In the genomic region with DNA sequence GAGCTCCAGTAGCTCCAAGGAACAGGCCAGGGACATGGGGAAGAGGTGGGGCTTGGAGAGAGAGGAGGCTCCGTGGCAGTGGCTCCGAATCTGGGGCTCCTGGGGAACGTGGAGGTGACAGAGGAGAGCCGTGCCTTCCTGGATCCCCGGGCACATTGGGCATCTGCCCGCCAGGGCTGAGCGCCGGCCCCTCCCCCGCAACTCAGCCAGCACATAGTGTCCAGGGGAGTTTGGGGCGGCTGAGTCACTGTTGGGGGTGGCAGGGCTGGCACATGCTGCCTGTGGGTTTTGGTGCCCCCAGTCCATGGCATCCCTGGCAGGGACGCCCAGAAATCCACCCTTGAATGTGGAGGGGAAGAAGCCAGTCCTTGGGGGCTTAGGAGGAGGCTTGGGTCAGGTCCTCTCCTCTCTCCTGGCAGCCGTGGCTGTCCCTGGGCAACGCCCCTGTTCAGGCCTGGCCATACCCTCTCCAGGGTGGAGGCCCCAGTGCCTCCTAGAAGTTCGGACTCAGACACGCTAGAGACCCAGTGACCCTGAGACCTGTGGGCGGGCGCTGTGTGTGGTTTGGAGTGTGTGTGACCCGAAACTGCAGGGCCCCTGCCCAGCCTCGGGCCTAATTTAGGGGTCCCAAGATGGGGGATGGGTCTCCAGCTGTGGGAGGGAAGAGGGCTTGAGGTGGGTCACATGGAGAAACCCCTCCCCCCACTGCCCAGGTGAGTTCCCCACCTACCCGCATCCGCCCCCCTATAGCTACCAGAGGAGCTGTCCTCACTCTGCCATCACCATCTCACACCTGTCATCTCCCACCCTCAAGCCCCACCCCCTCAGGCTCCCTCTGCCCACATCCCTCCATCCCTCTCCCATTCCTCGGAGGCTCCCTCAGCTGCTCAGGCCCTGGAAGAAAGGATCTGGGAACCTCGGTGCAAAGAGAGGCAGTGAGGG, we compare ENCODE assay signal across 12 cellular contexts. TPM values are rescaled to one million over a fixed set of nuclear protein-coding genes. Genes with fewer than 3 reads are reported as not detected.
DNase-seq lines count a peak whose midpoint lies in the region; ATAC-seq, FAIRE-seq and TF ChIP-seq lines count a peak whose summit lies in the region.
"Had no signal": no experiment of that assay in that cellular context is flagged by ENCODE, and none has a peak within 500 bp of the region (broad histone marks: within the 10 kb centered on the region; RNA-seq: fewer than 3 reads in every experiment).

No MANE protein-coding gene starts in this region.

- no peaks in the 10 kb centered on the region for H3K9me3 ChIP-seq in HepG2 (ENCODE audit: low read length)
- H3K9me3 ChIP-seq in right lobe of liver, result no peaks in the 10 kb centered on the region
- no peaks in the 10 kb centered on the region for H3K9me3 ChIP-seq in trophoblast cell (ENCODE audit: insufficient read depth, low read depth, low read length)
- H3K9me3 ChIP-seq in aorta (ENCODE audit: control insufficient read depth, low read length), result no peaks in the 10 kb centered on the region
- H3K9me3 ChIP-seq in small intestine (ENCODE audit: control insufficient read depth, low read depth), result no peaks in the 10 kb centered on the region
- H3K9me3 ChIP-seq in tibial nerve, result no peaks in the 10 kb centered on the region

- H3K9ac ChIP-seq in HepG2 (ENCODE audit: insufficient read depth, low read depth, low read length) (no peak overlapping the region), trophoblast cell (ENCODE audit: low read length) (no peak overlapping the region)

- TF ChIP-seq POLR2A in HepG2 (IDR thresholded peaks at IDR 0.05; ENCODE audit: insufficient read depth in 1 of 2, low read depth in 2 of 2, low read length in 2 of 2) (no peak), right lobe of liver (IDR thresholded peaks at IDR 0.05) (no peak), tibial nerve (IDR thresholded peaks at IDR 0.05) (no peak)

- TF ChIP-seq EP300 in HepG2 (IDR thresholded peaks at IDR 0.05; ENCODE audit: low read depth in 2 of 2, low read length in 2 of 2) (no peak), HepG2 (CRISPR knock-in tag; IDR thresholded peaks at IDR 0.05; ENCODE audit: borderline replicate concordance) (no peak), tibial nerve (IDR thresholded peaks at IDR 0.05) (no peak)

- no peak for ATAC-seq in HepG2
- ATAC-seq in right lobe of liver, result no peak
- ATAC-seq in aorta (ENCODE audit: low FRiP score), result no peak

- TF ChIP-seq RAD21 in HepG2 (CRISPR knock-in tag; IDR thresholded peaks at IDR 0.05), result no peak

- intact Hi-C loops in HepG2 (cut with micrococcal nuclease; ENCODE audit: unreplicated experiment), result no loop called here
- intact Hi-C loops in right lobe of liver (cut with DNase I), result no loop called here
- intact Hi-C loops in aorta (cut with DNase I), result loop anchor here in 1 of 2 donors (2.0 kb wide), 1 partner anchor 229 kb away; no protein-coding TSS in a partner anchor

- no peak overlapping the region for H2BK5ac ChIP-seq in trophoblast cell (ENCODE audit: low read depth, low read length, poor library complexity)

- H3K27me3 ChIP-seq in HepG2 (ENCODE audit: control insufficient read depth in 1 of 2, insufficient read depth in 2 of 2, low read length in 2 of 2), result peaks cover 10 to 76% of the 10 kb centered on the region in 2 experiments; a peak in 4 of 5 replicates
- no peaks in the 10 kb centered on the region for H3K27me3 ChIP-seq in right lobe of liver
- no peaks in the 10 kb centered on the region for H3K27me3 ChIP-seq in trophoblast cell (ENCODE audit: insufficient read depth, low read length)
- no peaks in the 10 kb centered on the region for H3K27me3 ChIP-seq in aorta (ENCODE audit: control insufficient read depth in 1 of 2, insufficient read depth in 2 of 2, low read length in 1 of 2)
- no peaks in the 10 kb centered on the region for H3K27me3 ChIP-seq in small intestine (ENCODE audit: control insufficient read depth in 2 of 2, insufficient read depth in 2 of 2, low read length in 2 of 2)
- H3K27me3 ChIP-seq in tibial nerve, result no peaks in the 10 kb centered on the region

- peaks cover 24% of the 10 kb centered on the region for H3K79me1 ChIP-seq in trophoblast cell (ENCODE audit: low read length)

- H3K4me3 ChIP-seq in HepG2 (replicated peaks in 1 of 3; ENCODE audit: insufficient read depth in 1 of 3, low read depth in 2 of 3, low read length in 3 of 3), result peak overlapping the region in 1 of 3 experiments; percentile 9; a peak in 1 of 6 replicates
- no peak overlapping the region for H3K4me3 ChIP-seq in right lobe of liver
- H3K4me3 ChIP-seq in fibroblast of the aortic adventitia (ENCODE audit: low read depth, low read length), result peak overlapping the region; percentile 60
- H3K4me3 ChIP-seq in trophoblast cell (ENCODE audit: low read depth, low read length), result no peak overlapping the region
- peak overlapping the region; percentile 68 to 77 for H3K4me3 ChIP-seq in aorta (ENCODE audit: low read length in 2 of 2)
- no peak overlapping the region for H3K4me3 ChIP-seq in small intestine (ENCODE audit: low read depth in 1 of 2, low read length in 2 of 2)
- H3K4me3 ChIP-seq in tibial nerve, result no peak overlapping the region

- H3K4ac ChIP-seq in trophoblast cell (ENCODE audit: low read depth, low read length), result no peak overlapping the region

- no peak for TF ChIP-seq CTCF in HepG2 (CRISPR knock-in tag; IDR thresholded peaks at IDR 0.05)
- TF ChIP-seq CTCF in right lobe of liver (IDR thresholded peaks at IDR 0.05), result no peak
- TF ChIP-seq CTCF in fibroblast of the aortic adventitia (IDR thresholded peaks at IDR 0.05; ENCODE audit: insufficient read depth, low read length), result no peak
- no peak for TF ChIP-seq CTCF in tibial nerve (IDR thresholded peaks at IDR 0.05)

- in situ Hi-C loops in HepG2 (cut with HindIII; ENCODE audit: extremely low pct_ligation_motif_present, low pct_unique_long_range_greater_than_20kb), result no loop called here

- H3K4me2 ChIP-seq in HepG2 (ENCODE audit: low read depth, low read length) (no peak overlapping the region; the same call in 1 of the 2 replicates), trophoblast cell (ENCODE audit: low read length) (no peak overlapping the region)

- H3K14ac ChIP-seq in trophoblast cell (ENCODE audit: low read length), result no peak overlapping the region

- H4K20me1 ChIP-seq in HepG2 (ENCODE audit: insufficient read depth, low read length), result no peaks in the 10 kb centered on the region

- no peak overlapping the region for H2BK120ac ChIP-seq in trophoblast cell (ENCODE audit: insufficient read depth, low read length, poor library complexity)

- H3K18ac ChIP-seq in trophoblast cell (ENCODE audit: low read length), result no peak overlapping the region

- H2AK5ac ChIP-seq in trophoblast cell (ENCODE audit: low read length), result peak overlapping the region; percentile 49

- DNase-seq in HepG2 (ENCODE audit: low spot score) (no peak), right lobe of liver (no peak), fibroblast of the aortic adventitia (ENCODE audit: low read depth) (no peak), trophoblast cell (no peak), aorta (peak; percentile 80 to 92), T-helper 1 cell (no peak), small intestine (no peak), tibial nerve (ENCODE audit: low spot score in 2 of 2) (no peak)
- DNase-seq: NCI-H2107, WERI-Rb-1 had no signal

- FAIRE-seq in HepG2 (lab: Jason Lieb, UNC) (no peak), small intestine (lab: Jason Lieb, UNC) (no peak)
- FAIRE-seq: islet of Langerhans had no signal

- no peaks in the 10 kb centered on the region for H3K36me3 ChIP-seq in HepG2 (replicated peaks in 1 of 2; ENCODE audit: control insufficient read depth in 1 of 2, insufficient read depth in 2 of 2, low read length in 2 of 2)
- no peaks in the 10 kb centered on the region for H3K36me3 ChIP-seq in right lobe of liver
- no peaks in the 10 kb centered on the region for H3K36me3 ChIP-seq in trophoblast cell (ENCODE audit: control insufficient read depth in 1 of 2, insufficient read depth in 2 of 2, low read length in 2 of 2)
- H3K36me3 ChIP-seq in aorta (ENCODE audit: control insufficient read depth in 1 of 2, insufficient read depth in 2 of 2, low read length in 1 of 2), result no peaks in the 10 kb centered on the region
- H3K36me3 ChIP-seq in small intestine (ENCODE audit: control insufficient read depth in 2 of 2, insufficient read depth in 2 of 2, low read length in 2 of 2), result no peaks in the 10 kb centered on the region
- no peaks in the 10 kb centered on the region for H3K36me3 ChIP-seq in tibial nerve
- H3K36me3 ChIP-seq: WERI-Rb-1 had no signal

- no peak overlapping the region for H4K8ac ChIP-seq in trophoblast cell (ENCODE audit: low read depth, low read length)

- peak overlapping the region; percentile 37 for H2BK12ac ChIP-seq in trophoblast cell (ENCODE audit: low read length)

- H3K4me1 ChIP-seq in HepG2 (ENCODE audit: insufficient read depth, low read length), result peaks cover 75% of the 10 kb centered on the region
- H3K4me1 ChIP-seq in right lobe of liver, result peaks cover 0 to 11% (median 2%) of the 10 kb centered on the region in 4 donors
- H3K4me1 ChIP-seq in trophoblast cell (ENCODE audit: control insufficient read depth in 1 of 2, insufficient read depth in 2 of 2, low read length in 2 of 2), result peaks cover 37 to 54% of the 10 kb centered on the region in 2 experiments
- H3K4me1 ChIP-seq in aorta (ENCODE audit: control insufficient read depth in 1 of 2, insufficient read depth in 2 of 2, low read length in 2 of 2), result peaks cover 0 to 2% of the 10 kb centered on the region in 2 donors
- H3K4me1 ChIP-seq in small intestine (ENCODE audit: control insufficient read depth in 2 of 2, insufficient read depth in 1 of 2, low read depth in 1 of 2, low read length in 1 of 2), result no peaks in the 10 kb centered on the region
- peaks cover 0 to 76% (median 26%) of the 10 kb centered on the region in 4 donors for H3K4me1 ChIP-seq in tibial nerve

- no peaks in the 10 kb centered on the region for H3K79me2 ChIP-seq in HepG2 (ENCODE audit: insufficient read depth, low read length)
- no peaks in the 10 kb centered on the region for H3K79me2 ChIP-seq in trophoblast cell (ENCODE audit: control insufficient read depth, insufficient read depth, low read length, poor library complexity)

- 21% methylated on average over 14 of the region's 23 CpGs for WGBS in HepG2 (ENCODE audit: low lambda C conversion rate)
- WGBS in right lobe of liver (ENCODE audit: insufficient coverage, low coverage, low lambda C conversion rate, missing lambda C conversion rate), result no CpG with 5 or more reads among the region's 23 CpGs
- no CpG with 5 or more reads among the region's 23 CpGs for WGBS in trophoblast cell (ENCODE audit: extremely low coverage, insufficient coverage, insufficient read length)
- 12 to 14% methylated on average over 23 of the region's 23 CpGs for WGBS in aorta, 2 donors
- WGBS in small intestine, 3 donors, result 57 to 76% (median 64%) methylated on average over 21 to 23 of the region's 23 CpGs
- 65 to 72% methylated on average over 15 to 23 of the region's 23 CpGs for WGBS in tibial nerve, 2 donors

- CTCF ChIA-PET in HepG2 (lab: Yijun Ruan, JAX; ENCODE audit: low intra/inter-chr PET ratio, low total read pairs), result no interaction called here

- no peak overlapping the region for H4K12ac ChIP-seq in trophoblast cell (ENCODE audit: low read depth, low read length)

- BruUV-seq in HepG2 (replicated peaks; lab: Mats Ljungman, UMichigan), result no TSS peak

- H2AFZ ChIP-seq in HepG2 (ENCODE audit: low read length) (no peak overlapping the region), trophoblast cell (ENCODE audit: insufficient read depth, low read length, poor library complexity) (no peak overlapping the region)

- H3K27ac ChIP-seq in HepG2 (ENCODE audit: extremely low read length, insufficient read depth, low read length) (no peak overlapping the region), right lobe of liver (no peak overlapping the region), trophoblast cell (ENCODE audit: low read depth, low read length) (no peak overlapping the region), aorta (ENCODE audit: low read depth in 1 of 2, low read length in 2 of 2) (peak overlapping the region; percentile 65 to 98), small intestine (ENCODE audit: low read depth in 1 of 2, low read length in 1 of 2) (peak overlapping the region in 1 of 2 donors; percentile 16), tibial nerve (peak overlapping the region in 2 of 4 donors; percentile 84 to 86)
- H3K27ac ChIP-seq: WERI-Rb-1 had no signal

- H3K23ac ChIP-seq in trophoblast cell (ENCODE audit: low read length), result no peak overlapping the region

- POLR2A ChIA-PET in HepG2 (lab: Yijun Ruan, JAX), result no interaction called here

- H4K91ac ChIP-seq in trophoblast cell (ENCODE audit: low read depth, low read length), result peak overlapping the region; percentile 42

RNA-seq across cellular contexts. Expression of a gene that starts 1.6 kb away (rescaled TPM):
- total RNA-seq in HepG2 (2016; rRNA removed; fragmentation: Illumina TruSeq; extraction: Trizol) (not detected in 2 replicates), right lobe of liver (1 to 10 TPM in 4 of 6 experiments, under 1 TPM in 2; 0.54 to 2.0 (median 1.2) TPM), fibroblast of the aortic adventitia (ENCODE audit: low replicate concordance) (8.9 TPM in 1 of 2 replicates, not detected in the other), aorta (100 to 1,000 TPM; 313 to 802 TPM), tibial nerve (10 to 100 TPM; 10.4 to 42.6 (median 27.6) TPM)
- not detected in 2 replicates for total RNA-seq in HepG2 (2016; cell fraction: cytosol; rRNA removed; fragmentation: Illumina TruSeq; extraction: Trizol; ENCODE audit: low read depth)
- not detected in 2 replicates for total RNA-seq in HepG2 (2016; cell fraction: insoluble cytoplasmic fraction; rRNA removed; fragmentation: Illumina TruSeq; extraction: Trizol)
- total RNA-seq in HepG2 (2016; cell fraction: membrane; rRNA removed; fragmentation: Illumina TruSeq; extraction: Trizol), result not detected in 2 replicates
- total RNA-seq in HepG2 (2016; cell fraction: nucleus; rRNA removed; fragmentation: Illumina TruSeq; extraction: Trizol), result not detected in 2 replicates
- polyA plus RNA-seq in HepG2 (2011; rRNA removed) (0.10 and 0.20 TPM in 2 replicates), aorta (100 to 1,000 TPM; 128 to 338 TPM), small intestine (10 to 100 TPM in 2 of 3 donors, 1 to 10 TPM in 1; 7.8 to 63.5 (median 20.4) TPM)
- polyA plus RNA-seq in HepG2 (2011; cell fraction: cytosol; rRNA removed), result 0.05 and 0.16 TPM in 2 replicates
- polyA plus RNA-seq in HepG2 (2011; cell fraction: nucleus; rRNA removed), result 0.31 and 0.32 TPM in 2 replicates
- 0.20 TPM in 2 replicates for polyA plus RNA-seq in HepG2 (2012)
- polyA plus RNA-seq in HepG2 (2016; cell fraction: cytosol; fragmentation: Illumina TruSeq; extraction: Trizol; ENCODE audit: low read depth), result not detected in 2 replicates
- not detected in 2 replicates for polyA plus RNA-seq in HepG2 (2016; cell fraction: insoluble cytoplasmic fraction; fragmentation: Illumina TruSeq; extraction: Trizol; ENCODE audit: low read depth)
- not detected in 2 replicates for polyA plus RNA-seq in HepG2 (2016; cell fraction: membrane; fragmentation: Illumina TruSeq; extraction: Trizol; ENCODE audit: low read depth)
- polyA plus RNA-seq in HepG2 (2016; cell fraction: nucleus; fragmentation: Illumina TruSeq; extraction: Trizol; ENCODE audit: insufficient read depth, low read depth), result not detected in 2 replicates
- polyA minus RNA-seq in HepG2 (2011; rRNA and poly(A)+ RNA removed; ENCODE audit: low replicate concordance), result 0.47 TPM in 1 of 2 replicates, not detected in the other
- not detected in 2 replicates for polyA minus RNA-seq in HepG2 (2011; cell fraction: cytosol; rRNA and poly(A)+ RNA removed)
- 0.50 TPM in 1 of 2 replicates, not detected in the other for polyA minus RNA-seq in HepG2 (2011; cell fraction: nucleus; rRNA and poly(A)+ RNA removed)
- polyA plus RNA-seq in trophoblast cell (2013), result 3.0 and 3.8 TPM in 2 replicates
- total RNA-seq: A673 had no signal

RNA-seq across cellular contexts. Expression of a gene that starts 5.6 kb away (rescaled TPM):
- total RNA-seq in HepG2 (2016; rRNA removed; fragmentation: Illumina TruSeq; extraction: Trizol) (not detected in 2 replicates), right lobe of liver (under 1 TPM in 2 of 6 experiments, not detected in 4; 0.43 to 0.47 TPM), fibroblast of the aortic adventitia (ENCODE audit: low replicate concordance) (0.09 and 0.25 TPM in 2 replicates), aorta (1 to 10 TPM; 1.0 to 1.3 TPM), tibial nerve (not detected)
- not detected in 2 replicates for total RNA-seq in HepG2 (2016; cell fraction: cytosol; rRNA removed; fragmentation: Illumina TruSeq; extraction: Trizol; ENCODE audit: low read depth)
- not detected in 2 replicates for total RNA-seq in HepG2 (2016; cell fraction: insoluble cytoplasmic fraction; rRNA removed; fragmentation: Illumina TruSeq; extraction: Trizol)
- total RNA-seq in HepG2 (2016; cell fraction: membrane; rRNA removed; fragmentation: Illumina TruSeq; extraction: Trizol), result not detected in 2 replicates
- total RNA-seq in HepG2 (2016; cell fraction: nucleus; rRNA removed; fragmentation: Illumina TruSeq; extraction: Trizol), result not detected in 2 replicates
- polyA plus RNA-seq in HepG2 (2011; rRNA removed) (0.03 and 0.07 TPM in 2 replicates), aorta (1 to 10 TPM in 1 of 2 donors, not detected in 1; 4.5 TPM), small intestine (under 1 TPM in 2 of 3 donors, not detected in 1; 0.06 to 0.22 TPM)
- polyA plus RNA-seq in HepG2 (2011; cell fraction: cytosol; rRNA removed), result not detected in 2 replicates
- polyA plus RNA-seq in HepG2 (2011; cell fraction: nucleus; rRNA removed), result 0.47 and 1.8 TPM in 2 replicates
- polyA plus RNA-seq in HepG2 (2012), result 0.25 TPM in 1 of 2 replicates, not detected in the other
- not detected in 2 replicates for polyA plus RNA-seq in HepG2 (2016; cell fraction: cytosol; fragmentation: Illumina TruSeq; extraction: Trizol; ENCODE audit: low read depth)
- polyA plus RNA-seq in HepG2 (2016; cell fraction: insoluble cytoplasmic fraction; fragmentation: Illumina TruSeq; extraction: Trizol; ENCODE audit: low read depth), result not detected in 2 replicates
- polyA plus RNA-seq in HepG2 (2016; cell fraction: membrane; fragmentation: Illumina TruSeq; extraction: Trizol; ENCODE audit: low read depth), result not detected in 2 replicates
- polyA plus RNA-seq in HepG2 (2016; cell fraction: nucleus; fragmentation: Illumina TruSeq; extraction: Trizol; ENCODE audit: insufficient read depth, low read depth), result not detected in 2 replicates
- polyA minus RNA-seq in HepG2 (2011; rRNA and poly(A)+ RNA removed; ENCODE audit: low replicate concordance), result 0.88 TPM in 1 of 2 replicates, not detected in the other
- not detected in 2 replicates for polyA minus RNA-seq in HepG2 (2011; cell fraction: cytosol; rRNA and poly(A)+ RNA removed)
- 0.75 and 2.3 TPM in 2 replicates for polyA minus RNA-seq in HepG2 (2011; cell fraction: nucleus; rRNA and poly(A)+ RNA removed)
- polyA plus RNA-seq in trophoblast cell (2013), result 0.12 and 0.19 TPM in 2 replicates
- total RNA-seq: A673 had no signal

RNA-seq across cellular contexts. Expression of a gene that starts 12.2 kb away (rescaled TPM):
- 3.5 and 4.0 TPM in 2 replicates for total RNA-seq in HepG2 (2016; rRNA removed; fragmentation: Illumina TruSeq; extraction: Trizol)
- 1.8 and 2.0 TPM in 2 replicates for total RNA-seq in HepG2 (2016; cell fraction: cytosol; rRNA removed; fragmentation: Illumina TruSeq; extraction: Trizol; ENCODE audit: low read depth)
- total RNA-seq in HepG2 (2016; cell fraction: insoluble cytoplasmic fraction; rRNA removed; fragmentation: Illumina TruSeq; extraction: Trizol), result 3.9 and 4.6 TPM in 2 replicates
- total RNA-seq in HepG2 (2016; cell fraction: membrane; rRNA removed; fragmentation: Illumina TruSeq; extraction: Trizol), result 2.3 and 2.5 TPM in 2 replicates
- total RNA-seq in HepG2 (2016; cell fraction: nucleus; rRNA removed; fragmentation: Illumina TruSeq; extraction: Trizol), result 2.1 and 2.3 TPM in 2 replicates
- 10.5 and 12.8 TPM in 2 replicates for polyA plus RNA-seq in HepG2 (2011; rRNA removed)
- 6.1 and 9.4 TPM in 2 replicates for polyA plus RNA-seq in HepG2 (2011; cell fraction: cytosol; rRNA removed)
- polyA plus RNA-seq in HepG2 (2011; cell fraction: nucleus; rRNA removed), result 6.1 and 6.7 TPM in 2 replicates
- polyA plus RNA-seq in HepG2 (2012), result 5.5 and 6.6 TPM in 2 replicates
- polyA plus RNA-seq in HepG2 (2016; cell fraction: cytosol; fragmentation: Illumina TruSeq; extraction: Trizol; ENCODE audit: low read depth), result 1.3 and 1.6 TPM in 2 replicates
- polyA plus RNA-seq in HepG2 (2016; cell fraction: insoluble cytoplasmic fraction; fragmentation: Illumina TruSeq; extraction: Trizol; ENCODE audit: low read depth), result 4.9 and 5.4 TPM in 2 replicates
- polyA plus RNA-seq in HepG2 (2016; cell fraction: membrane; fragmentation: Illumina TruSeq; extraction: Trizol; ENCODE audit: low read depth), result 1.8 TPM in 2 replicates
- polyA plus RNA-seq in HepG2 (2016; cell fraction: nucleus; fragmentation: Illumina TruSeq; extraction: Trizol; ENCODE audit: insufficient read depth, low read depth), result 2.9 and 3.2 TPM in 2 replicates
- polyA minus RNA-seq in HepG2 (2011; rRNA and poly(A)+ RNA removed; ENCODE audit: low replicate concordance), result 14.4 TPM in 1 of 2 replicates, not detected in the other
- polyA minus RNA-seq in HepG2 (2011; cell fraction: cytosol; rRNA and poly(A)+ RNA removed), result 4.5 and 6.6 TPM in 2 replicates
- polyA minus RNA-seq in HepG2 (2011; cell fraction: nucleus; rRNA and poly(A)+ RNA removed), result 11.3 and 12.3 TPM in 2 replicates
- total RNA-seq in right lobe of liver, result not detected
- total RNA-seq in fibroblast of the aortic adventitia (ENCODE audit: low replicate concordance), result not detected in 2 replicates
- polyA plus RNA-seq in trophoblast cell (2013), result not detected in 2 replicates
- not detected for total RNA-seq in aorta
- not detected for polyA plus RNA-seq in aorta
- polyA plus RNA-seq in small intestine, result not detected
- under 1 TPM in 2 of 4 donors, not detected in 2; 0.39 to 0.90 TPM for total RNA-seq in tibial nerve
- total RNA-seq: A673 had no signal

RNA-seq across cellular contexts. Expression of a gene that starts 27.4 kb away (rescaled TPM):
- not detected in 2 replicates for total RNA-seq in HepG2 (2016; rRNA removed; fragmentation: Illumina TruSeq; extraction: Trizol)
- total RNA-seq in HepG2 (2016; cell fraction: cytosol; rRNA removed; fragmentation: Illumina TruSeq; extraction: Trizol; ENCODE audit: low read depth), result not detected in 2 replicates
- not detected in 2 replicates for total RNA-seq in HepG2 (2016; cell fraction: insoluble cytoplasmic fraction; rRNA removed; fragmentation: Illumina TruSeq; extraction: Trizol)
- total RNA-seq in HepG2 (2016; cell fraction: membrane; rRNA removed; fragmentation: Illumina TruSeq; extraction: Trizol), result not detected in 2 replicates
- not detected in 2 replicates for total RNA-seq in HepG2 (2016; cell fraction: nucleus; rRNA removed; fragmentation: Illumina TruSeq; extraction: Trizol)
- 0.04 TPM in 1 of 2 replicates, not detected in the other for polyA plus RNA-seq in HepG2 (2011; rRNA removed)
- not detected in 2 replicates for polyA plus RNA-seq in HepG2 (2011; cell fraction: cytosol; rRNA removed)
- 0.09 and 0.13 TPM in 2 replicates for polyA plus RNA-seq in HepG2 (2011; cell fraction: nucleus; rRNA removed)
- polyA plus RNA-seq in HepG2 (2012), result 0.08 TPM in 1 of 2 replicates, not detected in the other
- not detected in 2 replicates for polyA plus RNA-seq in HepG2 (2016; cell fraction: cytosol; fragmentation: Illumina TruSeq; extraction: Trizol; ENCODE audit: low read depth)
- polyA plus RNA-seq in HepG2 (2016; cell fraction: insoluble cytoplasmic fraction; fragmentation: Illumina TruSeq; extraction: Trizol; ENCODE audit: low read depth), result not detected in 2 replicates
- polyA plus RNA-seq in HepG2 (2016; cell fraction: membrane; fragmentation: Illumina TruSeq; extraction: Trizol; ENCODE audit: low read depth), result not detected in 2 replicates
- polyA plus RNA-seq in HepG2 (2016; cell fraction: nucleus; fragmentation: Illumina TruSeq; extraction: Trizol; ENCODE audit: insufficient read depth, low read depth), result not detected in 2 replicates
- not detected in 2 replicates for polyA minus RNA-seq in HepG2 (2011; rRNA and poly(A)+ RNA removed; ENCODE audit: low replicate concordance)
- polyA minus RNA-seq in HepG2 (2011; cell fraction: cytosol; rRNA and poly(A)+ RNA removed), result not detected in 2 replicates
- polyA minus RNA-seq in HepG2 (2011; cell fraction: nucleus; rRNA and poly(A)+ RNA removed), result not detected in 2 replicates
- not detected for total RNA-seq in right lobe of liver
- total RNA-seq in fibroblast of the aortic adventitia (ENCODE audit: low replicate concordance), result not detected in 2 replicates
- 0.17 and 0.18 TPM in 2 replicates for polyA plus RNA-seq in trophoblast cell (2013)
- under 1 TPM in 1 of 2 donors, not detected in 1; 0.39 TPM for total RNA-seq in aorta
- polyA plus RNA-seq in aorta, result under 1 TPM; 0.23 to 0.38 TPM
- polyA plus RNA-seq in small intestine, result under 1 TPM in 1 of 3 donors, not detected in 2; 0.04 TPM
- total RNA-seq in tibial nerve, result 1 to 10 TPM in 1 of 4 donors, under 1 TPM in 2, not detected in 1; 0.39 to 3.1 (median 0.44) TPM

RNA-seq across cellular contexts. Expression of a gene that starts 40.3 kb away (rescaled TPM):
- total RNA-seq in HepG2 (2016; rRNA removed; fragmentation: Illumina TruSeq; extraction: Trizol) (10.1 and 16.7 TPM in 2 replicates), right lobe of liver (10 to 100 TPM in 4 of 6 experiments, 1 to 10 TPM in 2; 9.2 to 13.3 (median 11.0) TPM), fibroblast of the aortic adventitia (ENCODE audit: low replicate concordance) (13.8 and 21.7 TPM in 2 replicates), aorta (10 to 100 TPM; 42.3 to 55.5 TPM), tibial nerve (10 to 100 TPM; 34.5 to 85.2 (median 52.4) TPM)
- 7.6 and 9.2 TPM in 2 replicates for total RNA-seq in HepG2 (2016; cell fraction: cytosol; rRNA removed; fragmentation: Illumina TruSeq; extraction: Trizol; ENCODE audit: low read depth)
- 11.2 and 19.1 TPM in 2 replicates for total RNA-seq in HepG2 (2016; cell fraction: insoluble cytoplasmic fraction; rRNA removed; fragmentation: Illumina TruSeq; extraction: Trizol)
- 9.9 and 11.1 TPM in 2 replicates for total RNA-seq in HepG2 (2016; cell fraction: membrane; rRNA removed; fragmentation: Illumina TruSeq; extraction: Trizol)
- total RNA-seq in HepG2 (2016; cell fraction: nucleus; rRNA removed; fragmentation: Illumina TruSeq; extraction: Trizol), result 17.0 and 18.5 TPM in 2 replicates
- polyA plus RNA-seq in HepG2 (2011; rRNA removed) (17.0 and 21.0 TPM in 2 replicates), aorta (100 to 1,000 TPM in 1 of 2 donors, 10 to 100 TPM in 1; 15.0 to 134 TPM), small intestine (10 to 100 TPM; 28.1 to 89.2 (median 71.8) TPM)
- 10.1 and 18.8 TPM in 2 replicates for polyA plus RNA-seq in HepG2 (2011; cell fraction: cytosol; rRNA removed)
- polyA plus RNA-seq in HepG2 (2011; cell fraction: nucleus; rRNA removed), result 96.3 and 129 TPM in 2 replicates
- polyA plus RNA-seq in HepG2 (2012), result 7.7 and 12.7 TPM in 2 replicates
- 3.5 and 3.6 TPM in 2 replicates for polyA plus RNA-seq in HepG2 (2016; cell fraction: cytosol; fragmentation: Illumina TruSeq; extraction: Trizol; ENCODE audit: low read depth)
- 11.1 and 12.0 TPM in 2 replicates for polyA plus RNA-seq in HepG2 (2016; cell fraction: insoluble cytoplasmic fraction; fragmentation: Illumina TruSeq; extraction: Trizol; ENCODE audit: low read depth)
- polyA plus RNA-seq in HepG2 (2016; cell fraction: membrane; fragmentation: Illumina TruSeq; extraction: Trizol; ENCODE audit: low read depth), result 6.7 and 7.4 TPM in 2 replicates
- polyA plus RNA-seq in HepG2 (2016; cell fraction: nucleus; fragmentation: Illumina TruSeq; extraction: Trizol; ENCODE audit: insufficient read depth, low read depth), result 36.9 and 37.2 TPM in 2 replicates
- polyA minus RNA-seq in HepG2 (2011; rRNA and poly(A)+ RNA removed; ENCODE audit: low replicate concordance), result 46.0 and 46.5 TPM in 2 replicates
- polyA minus RNA-seq in HepG2 (2011; cell fraction: cytosol; rRNA and poly(A)+ RNA removed), result 6.1 and 9.8 TPM in 2 replicates
- polyA minus RNA-seq in HepG2 (2011; cell fraction: nucleus; rRNA and poly(A)+ RNA removed), result 14.4 and 22.9 TPM in 2 replicates
- 28.3 and 29.2 TPM in 2 replicates for polyA plus RNA-seq in trophoblast cell (2013)

Comparison
In these comparisons a context has a peak if more than half of its experiments do, and no peak if none do; other contexts are left out.
1. DNase-seq: peak in aorta (2 of 2); none in HepG2 (single experiment), right lobe of liver (0 of 3), fibroblast of the aortic adventitia (single experiment), trophoblast cell (0 of 2), T-helper 1 cell (0 of 5), small intestine (single experiment) and tibial nerve (0 of 2).
2. H3K27ac ChIP-seq: peak in aorta (2 of 2); none in HepG2 (single experiment), right lobe of liver (0 of 3) and trophoblast cell (single experiment).
3. H3K4me3 ChIP-seq: peak in fibroblast of the aortic adventitia (single experiment) and aorta (2 of 2); none in right lobe of liver (0 of 3), trophoblast cell (single experiment), small intestine (0 of 2) and tibial nerve (0 of 4).
4. RNA of a gene that starts 1.6 kb away (total RNA-seq): 313 to 802 TPM in aorta; 10.4 to 42.6 TPM in tibial nerve, 8.9 TPM in fibroblast of the aortic adventitia, 0.54 to 2.0 TPM in right lobe of liver and not detected in HepG2; every median in the first group is over 4 times any median in the second.